Comparison of ENCODE assay signal across 16 cellular contexts in genomic region chr6:71977860-71978259, GRCh38.
DNase-seq lines count a peak whose midpoint lies in the region; ATAC-seq and TF ChIP-seq lines count a peak whose summit lies in the region.
"Had no signal": no experiment of that assay in that cellular context is flagged by ENCODE, and none has a peak within 500 bp of the region (broad histone marks: within the 10 kb centered on the region; RNA-seq: fewer than 3 reads in every experiment).

No MANE protein-coding gene starts in this region.

- peak; percentile 49 for DNase-seq in GM12865 (ENCODE audit: low read depth)
- peak; percentile 9 for DNase-seq in NCI-H82 treated with DMSO at 0.1 percent for 48 hours (lab: John Stamatoyannopoulos, UW; ENCODE audit: unreplicated experiment)
- peak; percentile 2 for DNase-seq in dermis blood vessel endothelial cell
- DNase-seq in G401 (ENCODE audit: low spot score) = no peak
- no peak for DNase-seq in putamen (ENCODE audit: low spot score)
- DNase-seq: activated CD4-positive, alpha-beta T cell treated with anti-CD3 and anti-CD28 coated beads for 1 hour; activated gamma-delta T cell; AML-193; Caco-2; left cardiac atrium; stimulated activated CD4-positive, alpha-beta T cell treated with anti-CD3 and anti-CD28 coated beads, Interleukin-4, amount 100 ng/mL, for 24 hours; stimulated activated CD8-positive, alpha-beta memory T cell treated with anti-CD3 and anti-CD28 coated beads, Interleukin-4, amount 100 ng/mL, for 48 hours; T-helper 2 cell had no signal

- ATAC-seq in HG02852 (IDR thresholded peaks at IDR 0.05; ENCODE audit: unreplicated experiment) (peak; percentile 31), HG03457 (IDR thresholded peaks at IDR 0.05; ENCODE audit: unreplicated experiment) (no peak), GM18520 (IDR thresholded peaks at IDR 0.05; ENCODE audit: unreplicated experiment) (no peak)
- ATAC-seq: left cardiac atrium had no signal

- TF ChIP-seq CTCF in GM12865 (IDR thresholded peaks at IDR 0.05; ENCODE audit: insufficient read depth, low read depth, low read length, missing control alignments) = no peak

- H3K4me3 ChIP-seq in GM12865 (ENCODE audit: low read depth, low read length) = no peak overlapping the region

- in situ Hi-C loops in G401 (cut with HindIII; ENCODE audit: low sequenced_read_pairs) = no loop called here

Comparison
In these comparisons a context has a peak if more than half of its experiments do, and no peak if none do; other contexts are left out.
1. DNase-seq: peak in GM12865 (single experiment), NCI-H82 treated with DMSO at 0.1 percent for 48 hours (single experiment) and dermis blood vessel endothelial cell (single experiment); none in G401 (single experiment) and putamen (single experiment).